16 cellular contexts compared by ENCODE assay signal in genomic region chr1:111571239-111571638, GRCh38. TPM values are rescaled to one million over a fixed set of nuclear protein-coding genes. Genes with fewer than 3 reads are reported as not detected.
A peak's percentile ranks its signal among the peaks of the same experiment; 100 is the strongest.
DNase-seq lines count a peak whose midpoint lies in the region; ATAC-seq and TF ChIP-seq lines count a peak whose summit lies in the region.
"Had no signal": no experiment of that assay in that cellular context is flagged by ENCODE, and none has a peak within 500 bp of the region (broad histone marks: within the 10 kb centered on the region; RNA-seq: fewer than 3 reads in every experiment).

No MANE protein-coding gene starts in this region.

- TF ChIP-seq CTCF in esophagus muscularis mucosa (IDR thresholded peaks at IDR 0.05) (no peak), upper lobe of left lung (IDR thresholded peaks at IDR 0.05) (no peak)

- no peak for DNase-seq in activated naive CD8-positive, alpha-beta T cell treated with anti-CD3 and anti-CD28 coated beads for 36 hours
- DNase-seq in RPMI7951 (ENCODE audit: low read depth) = peak; percentile 24
- peak; percentile 64 for DNase-seq in esophagus muscularis mucosa (ENCODE audit: extremely low spot score)
- DNase-seq in RKO (ENCODE audit: low spot score) = no peak
- no peak for DNase-seq in upper lobe of left lung
- DNase-seq: NCI-H1105 treated with DMSO at 0.1 percent for 48 hours; NCI-H1694 treated with DMSO at 0.1 percent for 48 hours; NCI-H510A; NCI-H748 treated with DMSO at 0.1 percent for 48 hours; NK-92 treated with Interleukin-12 subunit alpha and Interleukin-12 subunit beta, amount 100 ng/mL, for 24 hours had no signal

- ATAC-seq in GM19452 (IDR thresholded peaks at IDR 0.05; ENCODE audit: unreplicated experiment) (no peak), upper lobe of left lung (ENCODE audit: low FRiP score in 2 of 2) (no peak)

- intact Hi-C loops in esophagus muscularis mucosa (cut with DNase I) = no loop called here

- peak overlapping the region; percentile 67 for H3K27ac Mint-ChIP-seq in activated naive CD8-positive, alpha-beta T cell
- no peak overlapping the region for H3K27ac Mint-ChIP-seq in activated naive CD8-positive, alpha-beta T cell treated with anti-CD3 and anti-CD28 coated beads for 36 hours
- H3K27ac Mint-ChIP-seq: CD4-positive, alpha-beta T cell had no signal

- 78% methylated on average over 3 of the region's 3 CpGs for WGBS in esophagus muscularis mucosa
- 79 to 84% methylated on average over 3 of the region's 3 CpGs for WGBS in upper lobe of left lung, 2 donors

- H3K4me3 Mint-ChIP-seq in activated naive CD8-positive, alpha-beta T cell = no peak overlapping the region
- H3K4me3 Mint-ChIP-seq in activated naive CD8-positive, alpha-beta T cell treated with anti-CD3 and anti-CD28 coated beads for 36 hours = no peak overlapping the region
- H3K4me3 Mint-ChIP-seq: B cell; CD4-positive, alpha-beta T cell had no signal

- no peak overlapping the region for H3K4me3 ChIP-seq in esophagus muscularis mucosa
- no peak overlapping the region for H3K4me3 ChIP-seq in stomach smooth muscle (ENCODE audit: low read length in 2 of 2)
- no peak overlapping the region for H3K4me3 ChIP-seq in upper lobe of left lung

- H3K4me1 Mint-ChIP-seq in activated naive CD8-positive, alpha-beta T cell (ENCODE audit: low read depth) = peaks cover 22% of the 10 kb centered on the region
- H3K4me1 Mint-ChIP-seq in activated naive CD8-positive, alpha-beta T cell treated with anti-CD3 and anti-CD28 coated beads for 36 hours = peaks cover 16% of the 10 kb centered on the region

- H3K9me3 Mint-ChIP-seq in activated naive CD8-positive, alpha-beta T cell (ENCODE audit: low read depth) = no peaks in the 10 kb centered on the region
- no peaks in the 10 kb centered on the region for H3K9me3 Mint-ChIP-seq in activated naive CD8-positive, alpha-beta T cell treated with anti-CD3 and anti-CD28 coated beads for 36 hours
- H3K9me3 Mint-ChIP-seq: CD4-positive, alpha-beta T cell had no signal

- no peaks in the 10 kb centered on the region for H3K27me3 ChIP-seq in esophagus muscularis mucosa
- H3K27me3 ChIP-seq in stomach smooth muscle (ENCODE audit: control insufficient read depth in 1 of 2, insufficient read depth in 2 of 2, low read length in 2 of 2) = no peaks in the 10 kb centered on the region
- H3K27me3 ChIP-seq in upper lobe of left lung = no peaks in the 10 kb centered on the region

- H3K36me3 Mint-ChIP-seq in activated naive CD8-positive, alpha-beta T cell = no peaks in the 10 kb centered on the region
- H3K36me3 Mint-ChIP-seq in activated naive CD8-positive, alpha-beta T cell treated with anti-CD3 and anti-CD28 coated beads for 36 hours = no peaks in the 10 kb centered on the region

- H3K27ac ChIP-seq in esophagus muscularis mucosa (replicated peaks in 1 of 4) (peak overlapping the region in 1 of 4 donors; percentile 25), stomach smooth muscle (ENCODE audit: low read length) (peak overlapping the region; percentile 19), upper lobe of left lung (no peak overlapping the region)
- H3K27ac ChIP-seq: RWPE1 had no signal

- H3K4me1 ChIP-seq in esophagus muscularis mucosa (peaks cover 19 to 31% (median 23%) of the 10 kb centered on the region in 4 donors), stomach smooth muscle (ENCODE audit: control insufficient read depth, insufficient read depth, low read length) (peaks cover 16% of the 10 kb centered on the region), upper lobe of left lung (peaks cover 9 to 19% (median 12%) of the 10 kb centered on the region in 4 donors)

- TF ChIP-seq POLR2A in esophagus muscularis mucosa (IDR thresholded peaks at IDR 0.05; ENCODE audit: low read depth) (no peak), upper lobe of left lung (IDR thresholded peaks at IDR 0.05) (no peak)

- no peaks in the 10 kb centered on the region for H3K27me3 Mint-ChIP-seq in activated naive CD8-positive, alpha-beta T cell
- H3K27me3 Mint-ChIP-seq in activated naive CD8-positive, alpha-beta T cell treated with anti-CD3 and anti-CD28 coated beads for 36 hours = no peaks in the 10 kb centered on the region
- H3K27me3 Mint-ChIP-seq: B cell; CD4-positive, alpha-beta T cell had no signal

- H3K9ac ChIP-seq in stomach smooth muscle (ENCODE audit: low read length in 2 of 2) = no peak overlapping the region

- H3K36me3 ChIP-seq in esophagus muscularis mucosa (no peaks in the 10 kb centered on the region), stomach smooth muscle (ENCODE audit: control insufficient read depth in 2 of 2, insufficient read depth in 2 of 2, low read length in 2 of 2) (no peaks in the 10 kb centered on the region), upper lobe of left lung (no peaks in the 10 kb centered on the region)

- H3K9me3 ChIP-seq in esophagus muscularis mucosa (no peaks in the 10 kb centered on the region), stomach smooth muscle (ENCODE audit: control insufficient read depth in 2 of 2, low read length in 2 of 2) (no peaks in the 10 kb centered on the region), upper lobe of left lung (no peaks in the 10 kb centered on the region)

- no peak for TF ChIP-seq EP300 in esophagus muscularis mucosa (IDR thresholded peaks at IDR 0.05)
- no peak for TF ChIP-seq EP300 in upper lobe of left lung (IDR thresholded peaks at IDR 0.05)

RNA-seq across cellular contexts. Expression of gene RAP1A, which starts 48.4 kb away (rescaled TPM):
- total RNA-seq in activated naive CD8-positive, alpha-beta T cell treated with anti-CD3 and anti-CD28 coated beads for 36 hours = 100 to 1,000 TPM; 150 to 154 TPM
- total RNA-seq in RPMI7951 (2014; rRNA removed; shearing (Covaris generic)) = 24.5 and 36.4 TPM in 2 replicates
- 100 to 1,000 TPM; 171 to 325 (median 216) TPM for total RNA-seq in esophagus muscularis mucosa
- 100 to 1,000 TPM in 2 of 6 donors, 10 to 100 TPM in 4; 16.8 to 115 (median 82.6) TPM for total RNA-seq in upper lobe of left lung

Comparison
In these comparisons a context has a peak if more than half of its experiments do, and no peak if none do; other contexts are left out.
1. DNase-seq: peak in RPMI7951 (single experiment) and esophagus muscularis mucosa (single experiment); none in activated naive CD8-positive, alpha-beta T cell treated with anti-CD3 and anti-CD28 coated beads for 36 hours (single experiment), RKO (single experiment) and upper lobe of left lung (0 of 2).